ENCODE assay signal across 17 cellular contexts in the genomic region with DNA sequence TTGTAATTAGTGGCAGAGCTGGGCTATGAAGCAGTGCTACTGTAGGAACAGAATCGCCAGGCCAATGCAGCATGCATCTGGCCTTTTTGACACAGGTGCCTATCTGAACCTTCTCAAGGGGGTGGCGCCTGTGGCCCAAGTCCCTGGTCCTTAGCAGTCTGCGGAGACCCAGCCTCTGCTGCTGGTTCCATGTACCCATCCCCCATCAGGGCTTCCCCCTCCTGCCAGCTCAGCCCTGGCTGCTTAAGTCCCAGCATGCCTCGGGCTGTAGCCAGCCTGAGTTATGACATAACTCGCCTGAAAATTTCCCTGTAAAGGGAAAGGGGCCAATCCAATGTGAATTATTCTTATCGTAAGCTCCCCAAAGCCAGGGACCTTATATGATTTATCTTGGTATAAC. TPM values are rescaled to one million over a fixed set of nuclear protein-coding genes. Genes with fewer than 3 reads are reported as not detected.
DNase-seq lines count a peak whose midpoint lies in the region; ATAC-seq and TF ChIP-seq lines count a peak whose summit lies in the region.
"Had no signal": no experiment of that assay in that cellular context is flagged by ENCODE, and none has a peak within 500 bp of the region (broad histone marks: within the 10 kb centered on the region; RNA-seq: fewer than 3 reads in every experiment).

No MANE protein-coding gene starts in this region.

- H3K4me3 Mint-ChIP-seq in activated naive CD8-positive, alpha-beta T cell treated with anti-CD3 and anti-CD28 coated beads, Interleukin-2, amount 50 U/mL, for 24 hours: no peak overlapping the region
- H3K4me3 Mint-ChIP-seq: activated CD4-positive, alpha-beta T cell treated with anti-CD3 and anti-CD28 coated beads for 36 hours; nephron had no signal

- no peak overlapping the region for H2AFZ ChIP-seq in neural cell (ENCODE audit: low read depth, low read length)

- no peaks in the 10 kb centered on the region for H3F3A ChIP-seq in neural cell (ENCODE audit: insufficient read depth, low read length, poor library complexity, severe bottlenecking)

- no peaks in the 10 kb centered on the region for H3K4me1 Mint-ChIP-seq in activated naive CD8-positive, alpha-beta T cell treated with anti-CD3 and anti-CD28 coated beads, Interleukin-2, amount 50 U/mL, for 24 hours
- H3K4me1 Mint-ChIP-seq: activated CD4-positive, alpha-beta T cell treated with anti-CD3 and anti-CD28 coated beads for 36 hours had no signal

- no peaks in the 10 kb centered on the region for H4K20me1 ChIP-seq in neural cell (ENCODE audit: insufficient read depth)

- no peak for TF ChIP-seq EP300 in gastroesophageal sphincter (IDR thresholded peaks at IDR 0.05)
- TF ChIP-seq EP300 in neural cell (conservative IDR thresholded peaks at IDR 0.05; ENCODE audit: poor library complexity, severe bottlenecking): no peak

- H3K36me3 ChIP-seq in BE2C: no peaks in the 10 kb centered on the region
- no peaks in the 10 kb centered on the region for H3K36me3 ChIP-seq in gastroesophageal sphincter
- no peaks in the 10 kb centered on the region for H3K36me3 ChIP-seq in neural cell (ENCODE audit: insufficient read depth, low read length)
- H3K36me3 ChIP-seq: spleen, stomach had no signal

- H3K9me3 ChIP-seq in BE2C: no peaks in the 10 kb centered on the region
- no peaks in the 10 kb centered on the region for H3K9me3 ChIP-seq in gastroesophageal sphincter
- H3K9me3 ChIP-seq in neural cell (ENCODE audit: low read length): no peaks in the 10 kb centered on the region
- H3K9me3 ChIP-seq: spleen, stomach had no signal

- TF ChIP-seq RAD21 in neural cell (conservative IDR thresholded peaks at IDR 0.05): no peak

- no peaks in the 10 kb centered on the region for H3K9me2 ChIP-seq in neural cell (ENCODE audit: insufficient read depth, low read length)

- 24 to 40% methylated on average over 1 to 3 of the region's 6 CpGs for WGBS in gastroesophageal sphincter (ENCODE audit: low coverage in 1 of 2), 2 donors

- H3K4me2 ChIP-seq in neural cell (ENCODE audit: low read length): no peak overlapping the region

- H3K27ac ChIP-seq in gastroesophageal sphincter (peak overlapping the region in 3 of 4 donors; percentile 6 to 70 (median 21)), neural cell (ENCODE audit: low read length) (no peak overlapping the region)
- H3K27ac ChIP-seq: 22Rv1, spleen had no signal

- DNase-seq in BE2C (peak; percentile 93), SK-N-DZ (ENCODE audit: low spot score) (peak; percentile 65), ureter (ENCODE audit: low spot score) (no peak), putamen (ENCODE audit: low spot score) (no peak)
- no peak for DNase-seq in activated naive CD8-positive, alpha-beta T cell treated with anti-CD3 and anti-CD28 coated beads, Interleukin-2, amount 50 U/mL, for 24 hours
- DNase-seq: activated CD4-positive, alpha-beta T cell treated with anti-CD3 and anti-CD28 coated beads for 36 hours; AML-193; NCI-H524; spleen; stomach had no signal

- H3K9me3 Mint-ChIP-seq in activated naive CD8-positive, alpha-beta T cell treated with anti-CD3 and anti-CD28 coated beads, Interleukin-2, amount 50 U/mL, for 24 hours: no peaks in the 10 kb centered on the region
- H3K9me3 Mint-ChIP-seq: activated naive CD4-positive, alpha-beta T cell treated with anti-CD3 and anti-CD28 coated beads, Interleukin-2, amount 50 U/mL, for 72 hours; nephron had no signal

- H3K4me1 ChIP-seq in BE2C (peaks cover 29% of the 10 kb centered on the region), gastroesophageal sphincter (peaks cover 0 to 29% (median 19%) of the 10 kb centered on the region in 3 donors)
- H3K4me1 ChIP-seq: spleen had no signal

- peaks cover 13% of the 10 kb centered on the region for H3K27me3 Mint-ChIP-seq in activated naive CD8-positive, alpha-beta T cell treated with anti-CD3 and anti-CD28 coated beads, Interleukin-2, amount 50 U/mL, for 24 hours

- ATAC-seq in gastroesophageal sphincter (no peak), HG03135 (IDR thresholded peaks at IDR 0.05; ENCODE audit: unreplicated experiment) (no peak)
- no peak for ATAC-seq in activated naive CD8-positive, alpha-beta T cell treated with anti-CD3 and anti-CD28 coated beads, Interleukin-2, amount 50 U/mL, for 24 hours
- ATAC-seq: activated CD4-positive, alpha-beta T cell treated with anti-CD3 and anti-CD28 coated beads for 36 hours; activated naive CD4-positive, alpha-beta T cell treated with anti-CD3 and anti-CD28 coated beads, Interleukin-2, amount 50 U/mL, for 72 hours; HepG2 had no signal

- TF ChIP-seq POLR2A in gastroesophageal sphincter (IDR thresholded peaks at IDR 0.05): no peak

- no peaks in the 10 kb centered on the region for H3K36me3 Mint-ChIP-seq in activated naive CD8-positive, alpha-beta T cell treated with anti-CD3 and anti-CD28 coated beads, Interleukin-2, amount 50 U/mL, for 24 hours (ENCODE audit: low read depth)
- H3K36me3 Mint-ChIP-seq: activated naive CD4-positive, alpha-beta T cell treated with anti-CD3 and anti-CD28 coated beads, Interleukin-2, amount 50 U/mL, for 72 hours had no signal

- H3K4me3 ChIP-seq in BE2C (ENCODE audit: low read depth, low read length): no peak overlapping the region
- H3K4me3 ChIP-seq in gastroesophageal sphincter: no peak overlapping the region
- no peak overlapping the region for H3K4me3 ChIP-seq in neural cell (ENCODE audit: low read length)
- H3K4me3 ChIP-seq: spleen, stomach had no signal

- TF ChIP-seq CTCF in BE2C (IDR thresholded peaks at IDR 0.05; ENCODE audit: low read depth, low read length) (peak; percentile 21; the same call in 1 of the 2 replicates), gastroesophageal sphincter (IDR thresholded peaks at IDR 0.05) (no peak), neural cell (IDR thresholded peaks at IDR 0.05; ENCODE audit: poor library complexity, severe bottlenecking) (no peak)

- H3K9ac ChIP-seq in neural cell (ENCODE audit: low read length): no peak overlapping the region

- no peaks in the 10 kb centered on the region for H3K79me2 ChIP-seq in neural cell (replicated peaks; ENCODE audit: insufficient read depth, low read length)

- no peaks in the 10 kb centered on the region for H3K27me3 ChIP-seq in BE2C
- no peaks in the 10 kb centered on the region for H3K27me3 ChIP-seq in gastroesophageal sphincter
- no peaks in the 10 kb centered on the region for H3K27me3 ChIP-seq in neural cell (ENCODE audit: insufficient read depth, low read depth, low read length)
- H3K27me3 ChIP-seq: stomach had no signal

- no peak overlapping the region for H3K27ac Mint-ChIP-seq in activated naive CD8-positive, alpha-beta T cell treated with anti-CD3 and anti-CD28 coated beads, Interleukin-2, amount 50 U/mL, for 24 hours
- H3K27ac Mint-ChIP-seq: activated CD4-positive, alpha-beta T cell treated with anti-CD3 and anti-CD28 coated beads for 36 hours had no signal

TF ChIP-seq in neural cell, 6 proteins besides CTCF, POLR2A, EP300 and RAD21:
- no peak for TF ChIP-seq MXI1 (conservative IDR thresholded peaks at IDR 0.05; ENCODE audit: poor library complexity, severe bottlenecking)
- TF ChIP-seq SMC3 (conservative IDR thresholded peaks at IDR 0.05; ENCODE audit: poor library complexity): peak; percentile 18

RNA-seq across cellular contexts. Expression of a gene that starts 50.3 kb away (rescaled TPM):
- 13.1 TPM for polyA plus RNA-seq in BE2C (2012; ENCODE audit: insufficient read depth, insufficient read length, low read depth)
- not detected in 2 replicates for polyA plus RNA-seq in SK-N-DZ (2014; cell fraction: cytosol; rRNA removed)
- not detected in 2 replicates for polyA plus RNA-seq in SK-N-DZ (2014; cell fraction: nucleus; rRNA removed)
- total RNA-seq in gastroesophageal sphincter: 1 to 10 TPM in 3 of 4 donors, under 1 TPM in 1; 0.66 to 2.0 (median 1.7) TPM
- 0.36 and 3.0 TPM in 2 replicates for polyA plus RNA-seq in neural cell
- 2.9 and 3.7 TPM in 2 replicates for polyA minus RNA-seq in neural cell
- 2.0 TPM for total RNA-seq in ureter
- total RNA-seq: activated CD4-positive, alpha-beta T cell treated with anti-CD3 and anti-CD28 coated beads for 36 hours; activated naive CD4-positive, alpha-beta T cell treated with anti-CD3 and anti-CD28 coated beads, Interleukin-2, amount 50 U/mL, for 72 hours; HepG2 had no signal
- polyA plus RNA-seq: HepG2 had no signal

Comparison
In these comparisons a context has a peak if more than half of its experiments do, and no peak if none do; other contexts are left out.
1. DNase-seq: peak in BE2C (single experiment) and SK-N-DZ (single experiment); none in activated naive CD8-positive, alpha-beta T cell treated with anti-CD3 and anti-CD28 coated beads, Interleukin-2, amount 50 U/mL, for 24 hours (single experiment), ureter (single experiment) and putamen (single experiment).